In genomic region chr20:19047040-19047950, GRCh38 we compare ENCODE assay signal across 1 cellular context.
TF ChIP-seq lines count a peak whose summit lies in the region.

No MANE protein-coding gene starts in this region.

TF ChIP-seq in GM23338, 12 proteins besides CTCF, POLR2A, EP300 and RAD21 (continued from another document):
- TF ChIP-seq ZNF462 (CRISPR knock-in tag; IDR thresholded peaks at IDR 0.05): no peak
- TF ChIP-seq ZNF114 (CRISPR knock-in tag; IDR thresholded peaks at IDR 0.05): no peak
- no peak for TF ChIP-seq EZH2 (IDR thresholded peaks at IDR 0.05; ENCODE audit: low read depth, unreplicated experiment)
- no peak for TF ChIP-seq POLR2AphosphoS5 (IDR thresholded peaks at IDR 0.05; ENCODE audit: low read depth)
